1 cellular context compared by ENCODE assay signal in genomic region chr1:18166929-18167328, GRCh38.
TF ChIP-seq lines count a peak whose summit lies in the region.

No MANE protein-coding gene starts in this region.

TF ChIP-seq in H1, 55 proteins besides CTCF, POLR2A, EP300 and RAD21:
- TF ChIP-seq MAX (IDR thresholded peaks at IDR 0.05) (no peak), SP1 (IDR thresholded peaks at IDR 0.05; ENCODE audit: low read depth, low read length) (no peak), CHD1 (IDR thresholded peaks at IDR 0.05; ENCODE audit: low read depth, low read length) (no peak), ATF3 (IDR thresholded peaks at IDR 0.05; ENCODE audit: insufficient read depth, low read depth, low read length) (no peak), HDAC2 (IDR thresholded peaks at IDR 0.05; ENCODE audit: borderline replicate concordance in 1 of 2, low read depth in 2 of 2, low read length in 2 of 2) (no peak), TAF7 (optimal IDR thresholded peaks at IDR 0.05; ENCODE audit: borderline replicate concordance, low read depth, low read length) (no peak), TAF1 (IDR thresholded peaks at IDR 0.05; ENCODE audit: low read depth, low read length) (no peak), ATF2 (IDR thresholded peaks at IDR 0.05; ENCODE audit: low read length) (no peak), POU5F1 (IDR thresholded peaks at IDR 0.05; ENCODE audit: low read depth, low read length) (no peak), FOSL1 (IDR thresholded peaks at IDR 0.05; ENCODE audit: insufficient read depth, low read depth, low read length) (no peak), EZH2 (IDR thresholded peaks at IDR 0.05; ENCODE audit: low read depth, low read length, severe bottlenecking) (no peak), BACH1 (IDR thresholded peaks at IDR 0.05; ENCODE audit: low read length) (no peak), CBX5 (IDR thresholded peaks at IDR 0.05; ENCODE audit: low read depth, low read length) (no peak), SUZ12 (IDR thresholded peaks at IDR 0.05; ENCODE audit: low read length) (no peak), RBBP5 (IDR thresholded peaks at IDR 0.05; ENCODE audit: borderline replicate concordance, low read depth, low read length) (no peak), MAFK (IDR thresholded peaks at IDR 0.05; ENCODE audit: low read depth, low read length) (no peak), CHD2 (IDR thresholded peaks at IDR 0.05; ENCODE audit: low read length) (no peak)
